ENCODE assay signal across 8 cellular contexts in genomic region chr1:179954494-179955317, GRCh38. TPM values are rescaled to one million over a fixed set of nuclear protein-coding genes. Genes with fewer than 3 reads are reported as not detected.
DNase-seq lines count a peak whose midpoint lies in the region; ATAC-seq and TF ChIP-seq lines count a peak whose summit lies in the region.

CEP350 (plus strand) TSS chr1:179954810; CDS start chr1:179986182, 31,372 bp downstream.

- H3K27ac ChIP-seq in C4-2B = peak within 1 kb of the TSS; percentile 91

- H3K36me3 Mint-ChIP-seq in dendritic cell treated with granulocyte-macrophage colony-stimulating factor and Interleukin-4, amounts not matched to agents 40 ng/mL and 50 ng/mL, for 4 days (ENCODE audit: low read depth) = peaks cover 18% of the 10 kb centered on the region

- peak within 1 kb of the TSS; percentile 82 for H3K4me3 Mint-ChIP-seq in dendritic cell treated with granulocyte-macrophage colony-stimulating factor and Interleukin-4, amounts not matched to agents 40 ng/mL and 50 ng/mL, for 4 days

- no peak for TF ChIP-seq CTCF in C4-2B (conservative IDR thresholded peaks at IDR 0.05)

- no peaks in the 10 kb centered on the region for H3K27me3 Mint-ChIP-seq in dendritic cell treated with granulocyte-macrophage colony-stimulating factor and Interleukin-4, amounts not matched to agents 40 ng/mL and 50 ng/mL, for 4 days

- intact Hi-C loops in dendritic cell treated with granulocyte-macrophage colony-stimulating factor and Interleukin-4, amounts not matched to agents 40 ng/mL and 50 ng/mL, for 4 days (cut with micrococcal nuclease) = loop anchor here (2.0 kb wide), 1 partner anchor 72 kb away; the partner anchor contains the start of gene TOR1AIP1

- DNase-seq in NCI-H774 (lab: John Stamatoyannopoulos, UW) = peak; percentile 98
- peak; percentile 98 for DNase-seq in activated CD4-positive, alpha-beta T cell treated with anti-CD3 and anti-CD28 coated beads, Interleukin-2, amount 50 U/mL, for 4 hours
- peak; percentile 98 for DNase-seq in left lobe of liver (ENCODE audit: low spot score)
- DNase-seq in stimulated activated CD4-positive, alpha-beta T cell treated with anti-CD3 and anti-CD28 coated beads, Interleukin-2, amount 100 ng/mL, for 4 hours (ENCODE audit: low read depth) = peak; percentile 97

- peaks cover 44% of the 10 kb centered on the region for H3K4me1 Mint-ChIP-seq in dendritic cell treated with granulocyte-macrophage colony-stimulating factor and Interleukin-4, amounts not matched to agents 40 ng/mL and 50 ng/mL, for 4 days (ENCODE audit: low read depth)

- H3K9me3 Mint-ChIP-seq in dendritic cell treated with granulocyte-macrophage colony-stimulating factor and Interleukin-4, amounts not matched to agents 40 ng/mL and 50 ng/mL, for 4 days = no peaks in the 10 kb centered on the region

- ATAC-seq in GM19395 (IDR thresholded peaks at IDR 0.05; ENCODE audit: unreplicated experiment) (peak; percentile 90), HG03565 (IDR thresholded peaks at IDR 0.05; ENCODE audit: unreplicated experiment) (peak; percentile 88), left lobe of liver (peak; percentile 94)

- H3K27ac Mint-ChIP-seq in dendritic cell treated with granulocyte-macrophage colony-stimulating factor and Interleukin-4, amounts not matched to agents 40 ng/mL and 50 ng/mL, for 4 days = peak within 1 kb of the TSS; percentile 95

RNA-seq across cellular contexts. Expression of gene CEP350, which starts in this region (rescaled TPM):
- 18.0 TPM for total RNA-seq in left lobe of liver

Comparison
In these comparisons a context has a peak if more than half of its experiments do, and no peak if none do; other contexts are left out.
1. Peak in every context shown above with its lines: DNase-seq, ATAC-seq and H3K27ac ChIP-seq.